ENCODE assay signal across 8 cellular contexts in genomic region chr2:186848873-186849578, GRCh38. TPM values are rescaled to one million over a fixed set of nuclear protein-coding genes. Genes with fewer than 3 reads are reported as not detected.
DNase-seq lines count a peak whose midpoint lies in the region; ATAC-seq and TF ChIP-seq lines count a peak whose summit lies in the region.

Gene ZSWIM2 (minus strand): TSS chr2:186849170. CDS start chr2:186849130, 40 bp downstream.

- H3K4me1 ChIP-seq in hepatocyte (ENCODE audit: insufficient read depth) = no peaks in the 10 kb centered on the region

- peak within 1 kb of the TSS; percentile 50 for H3K4me3 ChIP-seq in astrocyte of the cerebellum (ENCODE audit: low read depth, low read length)
- peak within 1 kb of the TSS; percentile 50 for H3K4me3 ChIP-seq in hepatocyte

- peak within 1 kb of the TSS; percentile 54 for H3K27ac ChIP-seq in hepatocyte

- no peaks in the 10 kb centered on the region for H3K27me3 ChIP-seq in hepatocyte

- peak; percentile 1 for DNase-seq in activated naive CD4-positive, alpha-beta T cell treated with Interleukin-2 at 50 U/mL for 16 hours
- DNase-seq in activated naive CD4-positive, alpha-beta T cell (lab: John Stamatoyannopoulos, UW) = no peak
- DNase-seq in NCI-H748 treated with DMSO at 0.1 percent for 48 hours (lab: John Stamatoyannopoulos, UW) (peak; percentile 96), astrocyte of the cerebellum (ENCODE audit: low read depth) (peak; percentile 56), hepatocyte (ENCODE audit: low spot score) (peak; percentile 80), pons (ENCODE audit: low spot score) (peak; percentile 15)
- no peak for DNase-seq in activated effector memory CD4-positive, alpha-beta T cell treated with Interleukin-2 at 50 U/mL for 16 hours

- H2AFZ ChIP-seq in hepatocyte = peak within 1 kb of the TSS; percentile 85

- no peaks in the 10 kb centered on the region for H3K79me2 ChIP-seq in hepatocyte

- H4K20me1 ChIP-seq in hepatocyte (ENCODE audit: insufficient read depth, poor library complexity, severe bottlenecking) = no peaks in the 10 kb centered on the region

- no peaks in the 10 kb centered on the region for H3K9me2 ChIP-seq in hepatocyte (replicated peaks; ENCODE audit: insufficient read depth)

- 2% methylated on average over 38 of the region's 39 CpGs for WGBS in hepatocyte (ENCODE audit: low lambda C conversion rate, missing lambda C conversion rate)

- peak within 1 kb of the TSS; percentile 82 for H3K4me2 ChIP-seq in hepatocyte

- ATAC-seq in HG03432 (IDR thresholded peaks at IDR 0.05; ENCODE audit: unreplicated experiment) = peak; percentile 80

- H3K9me3 ChIP-seq in hepatocyte (ENCODE audit: low read depth) = no peaks in the 10 kb centered on the region

- in situ Hi-C loops in astrocyte of the cerebellum (cut with HindIII; ENCODE audit: low sequenced_read_pairs) = no loop called here

- no peak for TF ChIP-seq CTCF in astrocyte of the cerebellum (IDR thresholded peaks at IDR 0.05; ENCODE audit: low read depth, low read length, missing control alignments)
- no peak for TF ChIP-seq CTCF in hepatocyte (IDR thresholded peaks at IDR 0.05; ENCODE audit: poor library complexity)

- no peaks in the 10 kb centered on the region for H3K36me3 ChIP-seq in hepatocyte (replicated peaks; ENCODE audit: insufficient read depth, low read depth)

RNA-seq across cellular contexts. Expression of gene ZSWIM2, which starts in this region (rescaled TPM):
- total RNA-seq in hepatocyte = 0.07 TPM in 1 of 2 replicates, not detected in the other
- 0.45 TPM in 1 of 2 replicates, not detected in the other for polyA plus RNA-seq in hepatocyte

Comparison
In these comparisons a context has a peak if more than half of its experiments do, and no peak if none do; other contexts are left out.
1. DNase-seq: peak in activated naive CD4-positive, alpha-beta T cell treated with Interleukin-2 at 50 U/mL for 16 hours (single experiment), NCI-H748 treated with DMSO at 0.1 percent for 48 hours (single experiment), astrocyte of the cerebellum (single experiment) and pons (single experiment); none in activated naive CD4-positive, alpha-beta T cell (0 of 4) and activated effector memory CD4-positive, alpha-beta T cell treated with Interleukin-2 at 50 U/mL for 16 hours (single experiment).
2. Peak in DNase-seq, H3K4me3 ChIP-seq, H3K27ac ChIP-seq and H3K4me2 ChIP-seq in hepatocyte; RNA of the gene not detected or under 1 TPM.